In the genomic region with DNA sequence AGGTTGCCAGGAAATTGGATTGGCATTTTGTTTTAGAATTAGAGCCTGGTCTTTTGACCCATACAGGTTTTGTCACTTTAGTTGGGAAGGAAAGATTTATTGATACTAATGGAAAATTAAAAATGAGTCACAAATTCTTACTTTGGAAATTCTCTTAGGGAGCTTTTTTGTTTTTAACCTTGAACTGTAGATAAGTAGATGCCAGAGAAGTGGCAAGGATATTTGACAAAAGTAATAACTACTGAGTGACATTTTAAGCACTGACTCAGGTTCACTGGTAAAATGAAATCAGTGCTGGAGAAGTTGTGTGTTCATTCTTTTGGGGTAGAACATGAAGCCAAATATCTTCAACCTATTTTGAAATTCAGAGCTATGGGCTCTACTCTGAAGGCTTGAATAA, we compare ENCODE assay signal across 20 cellular contexts. TPM values are rescaled to one million over a fixed set of nuclear protein-coding genes. Genes with fewer than 3 reads are reported as not detected.
DNase-seq lines count a peak whose midpoint lies in the region; ATAC-seq and TF ChIP-seq lines count a peak whose summit lies in the region.
"Had no signal": no experiment of that assay in that cellular context is flagged by ENCODE, and none has a peak within 500 bp of the region (broad histone marks: within the 10 kb centered on the region; RNA-seq: fewer than 3 reads in every experiment).

No MANE protein-coding gene starts in this region.

- peaks cover 3% of the 10 kb centered on the region for H3K9me3 Mint-ChIP-seq in activated CD8-positive, alpha-beta T cell treated with anti-CD3 and anti-CD28 coated beads for 36 hours
- no peaks in the 10 kb centered on the region for H3K9me3 Mint-ChIP-seq in activated CD8-positive, alpha-beta T cell treated with anti-CD3 and anti-CD28 coated beads, Interleukin-2, amount 10 ng/mL, durations not matched to agents 7 days and 5 days (ENCODE audit: insufficient read depth)
- H3K9me3 Mint-ChIP-seq in CD4-positive, alpha-beta T cell = no peaks in the 10 kb centered on the region
- H3K9me3 Mint-ChIP-seq in activated CD4-positive, alpha-beta memory T cell treated with anti-CD3 and anti-CD28 coated beads, Interleukin-2, amount 10 ng/mL, durations not matched to agents 7 days and 5 days = no peaks in the 10 kb centered on the region
- H3K9me3 Mint-ChIP-seq in naive thymus-derived CD4-positive, alpha-beta T cell = peaks cover 0 to 22% (median 0%) of the 10 kb centered on the region in 11 donors
- H3K9me3 Mint-ChIP-seq in natural killer cell treated with Interleukin-12 subunit alpha and Interleukin-12 subunit beta and Interleukin-15 and Interleukin-18, amount 100 ng/mL, for 72 hours = no peaks in the 10 kb centered on the region

- no peak overlapping the region for H3K4me3 ChIP-seq in naive thymus-derived CD4-positive, alpha-beta T cell (ENCODE audit: low read length)

- H3K4me1 ChIP-seq in naive thymus-derived CD4-positive, alpha-beta T cell (ENCODE audit: control insufficient read depth in 2 of 2, insufficient read depth in 2 of 2, low read length in 2 of 2) = peaks cover 0 to 27% of the 10 kb centered on the region in 2 donors

- peak overlapping the region; percentile 86 for H3K27ac Mint-ChIP-seq in activated CD8-positive, alpha-beta T cell treated with anti-CD3 and anti-CD28 coated beads for 36 hours
- H3K27ac Mint-ChIP-seq in activated CD8-positive, alpha-beta T cell treated with anti-CD3 and anti-CD28 coated beads, Interleukin-2, amount 10 ng/mL, durations not matched to agents 7 days and 5 days = no peak overlapping the region
- peak overlapping the region; percentile 90 for H3K27ac Mint-ChIP-seq in CD4-positive, alpha-beta T cell
- peak overlapping the region; percentile 80 for H3K27ac Mint-ChIP-seq in activated CD4-positive, alpha-beta memory T cell treated with anti-CD3 and anti-CD28 coated beads, Interleukin-2, amount 10 ng/mL, durations not matched to agents 7 days and 5 days
- peak overlapping the region in 8 of 9 donors; percentile 85 to 94 (median 92) for H3K27ac Mint-ChIP-seq in naive thymus-derived CD4-positive, alpha-beta T cell
- no peak overlapping the region for H3K27ac Mint-ChIP-seq in natural killer cell treated with Interleukin-12 subunit alpha and Interleukin-12 subunit beta and Interleukin-15 and Interleukin-18, amount 100 ng/mL, for 72 hours

- H3K9me3 ChIP-seq in CD4-positive, alpha-beta T cell (ENCODE audit: control insufficient read depth, low read length) = no peaks in the 10 kb centered on the region
- no peaks in the 10 kb centered on the region for H3K9me3 ChIP-seq in naive thymus-derived CD4-positive, alpha-beta T cell (ENCODE audit: control insufficient read depth in 2 of 3, low read length in 3 of 3)

- no peaks in the 10 kb centered on the region for H3K36me3 ChIP-seq in naive thymus-derived CD4-positive, alpha-beta T cell (ENCODE audit: control insufficient read depth in 2 of 3, insufficient read depth in 3 of 3, low read length in 3 of 3)

- DNase-seq in activated CD8-positive, alpha-beta T cell treated with anti-CD3 and anti-CD28 coated beads for 36 hours = no peak
- no peak for DNase-seq in activated CD8-positive, alpha-beta T cell treated with anti-CD3 and anti-CD28 coated beads, Interleukin-2, amount 10 ng/mL, durations not matched to agents 7 days and 5 days
- no peak for DNase-seq in CD4-positive, alpha-beta T cell
- no peak for DNase-seq in activated CD4-positive, alpha-beta memory T cell treated with anti-CD3 and anti-CD28 coated beads, Interleukin-2, amount 10 ng/mL, durations not matched to agents 7 days and 5 days
- DNase-seq in naive thymus-derived CD4-positive, alpha-beta T cell = no peak
- DNase-seq in caudate nucleus (lab: John Stamatoyannopoulos, UW) = no peak
- DNase-seq in natural killer cell treated with Interleukin-12 subunit alpha and Interleukin-12 subunit beta and Interleukin-15 and Interleukin-18, amount 100 ng/mL, for 72 hours (ENCODE audit: low spot score) = no peak
- DNase-seq: COR-L47, DMS79, H7, IMR-90, NCI-H1092 treated with DMSO at 0.1 percent for 48 hours, NCI-H1436 treated with DMSO at 0.1 percent for 48 hours, NCI-H2029, NCI-H226, NCI-H510A treated with DMSO at 0.1 percent for 48 hours, NCI-H748 treated with DMSO at 0.1 percent for 48 hours had no signal

- CTCF ChIA-PET in activated CD8-positive, alpha-beta T cell treated with anti-CD3 and anti-CD28 coated beads for 36 hours (lab: Charles Lee) = interaction anchor here (0.6 to 2.3 kb wide), 6 partner anchors 9 to 338 kb away, joined by 3 to 5 read pairs (median 3); a partner anchor contains a TSS
- CTCF ChIA-PET in activated CD8-positive, alpha-beta T cell treated with anti-CD3 and anti-CD28 coated beads, Interleukin-2, amount 10 ng/mL, durations not matched to agents 7 days and 5 days (lab: Charles Lee) = interaction anchor here (0.6 to 4.1 kb wide), 10 partner anchors 9 to 254 kb away, joined by 3 to 16 read pairs (median 4); no protein-coding TSS in a partner anchor
- CTCF ChIA-PET in CD4-positive, alpha-beta T cell (lab: Charles Lee) = no interaction called here
- CTCF ChIA-PET in activated CD4-positive, alpha-beta memory T cell treated with anti-CD3 and anti-CD28 coated beads, Interleukin-2, amount 10 ng/mL, durations not matched to agents 7 days and 5 days (lab: Charles Lee) = no interaction called here
- CTCF ChIA-PET in naive thymus-derived CD4-positive, alpha-beta T cell (lab: Charles Lee) = interaction anchor here (0.6 to 2.5 kb wide), 4 partner anchors 9 to 58 kb away, joined by 3 to 8 read pairs (median 5); no protein-coding TSS in a partner anchor

- TF ChIP-seq CTCF in activated CD8-positive, alpha-beta T cell treated with anti-CD3 and anti-CD28 coated beads for 36 hours (IDR thresholded peaks at IDR 0.05) = no peak
- no peak for TF ChIP-seq CTCF in CD4-positive, alpha-beta T cell (IDR thresholded peaks at IDR 0.05)

- no peaks in the 10 kb centered on the region for H3K27me3 Mint-ChIP-seq in activated CD8-positive, alpha-beta T cell treated with anti-CD3 and anti-CD28 coated beads for 36 hours
- no peaks in the 10 kb centered on the region for H3K27me3 Mint-ChIP-seq in activated CD8-positive, alpha-beta T cell treated with anti-CD3 and anti-CD28 coated beads, Interleukin-2, amount 10 ng/mL, durations not matched to agents 7 days and 5 days (ENCODE audit: low read depth)
- no peaks in the 10 kb centered on the region for H3K27me3 Mint-ChIP-seq in CD4-positive, alpha-beta T cell
- H3K27me3 Mint-ChIP-seq in activated CD4-positive, alpha-beta memory T cell treated with anti-CD3 and anti-CD28 coated beads, Interleukin-2, amount 10 ng/mL, durations not matched to agents 7 days and 5 days = no peaks in the 10 kb centered on the region
- no peaks in the 10 kb centered on the region for H3K27me3 Mint-ChIP-seq in naive thymus-derived CD4-positive, alpha-beta T cell
- peaks cover 11 to 13% of the 10 kb centered on the region in 2 donors for H3K27me3 Mint-ChIP-seq in natural killer cell treated with Interleukin-12 subunit alpha and Interleukin-12 subunit beta and Interleukin-15 and Interleukin-18, amount 100 ng/mL, for 72 hours

- peaks cover 28% of the 10 kb centered on the region for H3K36me3 Mint-ChIP-seq in activated CD8-positive, alpha-beta T cell treated with anti-CD3 and anti-CD28 coated beads for 36 hours (ENCODE audit: low read depth)
- peaks cover 29% of the 10 kb centered on the region for H3K36me3 Mint-ChIP-seq in activated CD8-positive, alpha-beta T cell treated with anti-CD3 and anti-CD28 coated beads, Interleukin-2, amount 10 ng/mL, durations not matched to agents 7 days and 5 days (ENCODE audit: low read depth)
- peaks cover 9% of the 10 kb centered on the region for H3K36me3 Mint-ChIP-seq in CD4-positive, alpha-beta T cell (ENCODE audit: low read depth)
- H3K36me3 Mint-ChIP-seq in activated CD4-positive, alpha-beta memory T cell treated with anti-CD3 and anti-CD28 coated beads, Interleukin-2, amount 10 ng/mL, durations not matched to agents 7 days and 5 days (ENCODE audit: low read depth) = peaks cover 9% of the 10 kb centered on the region
- H3K36me3 Mint-ChIP-seq in naive thymus-derived CD4-positive, alpha-beta T cell = peaks cover 0 to 32% (median 17%) of the 10 kb centered on the region in 5 donors
- H3K36me3 Mint-ChIP-seq in natural killer cell treated with Interleukin-12 subunit alpha and Interleukin-12 subunit beta and Interleukin-15 and Interleukin-18, amount 100 ng/mL, for 72 hours = no peaks in the 10 kb centered on the region

- H3K4me1 Mint-ChIP-seq in activated CD8-positive, alpha-beta T cell treated with anti-CD3 and anti-CD28 coated beads for 36 hours (ENCODE audit: low read depth) = peaks cover 85% of the 10 kb centered on the region
- peaks cover 72% of the 10 kb centered on the region for H3K4me1 Mint-ChIP-seq in activated CD8-positive, alpha-beta T cell treated with anti-CD3 and anti-CD28 coated beads, Interleukin-2, amount 10 ng/mL, durations not matched to agents 7 days and 5 days (ENCODE audit: low read depth)
- H3K4me1 Mint-ChIP-seq in CD4-positive, alpha-beta T cell (ENCODE audit: low read depth) = peaks cover 74% of the 10 kb centered on the region
- peaks cover 66% of the 10 kb centered on the region for H3K4me1 Mint-ChIP-seq in activated CD4-positive, alpha-beta memory T cell treated with anti-CD3 and anti-CD28 coated beads, Interleukin-2, amount 10 ng/mL, durations not matched to agents 7 days and 5 days
- H3K4me1 Mint-ChIP-seq in naive thymus-derived CD4-positive, alpha-beta T cell = peaks cover 19 to 86% (median 65%) of the 10 kb centered on the region in 7 donors
- H3K4me1 Mint-ChIP-seq in natural killer cell treated with Interleukin-12 subunit alpha and Interleukin-12 subunit beta and Interleukin-15 and Interleukin-18, amount 100 ng/mL, for 72 hours (ENCODE audit: low read depth in 2 of 2) = no peaks in the 10 kb centered on the region

- H3K27ac ChIP-seq in CD4-positive, alpha-beta T cell (ENCODE audit: low read depth, low read length) = no peak overlapping the region
- peak overlapping the region; percentile 41 for H3K27ac ChIP-seq in naive thymus-derived CD4-positive, alpha-beta T cell (ENCODE audit: low read depth, low read length)
- H3K27ac ChIP-seq in caudate nucleus (ENCODE audit: low read depth, low read length) = no peak overlapping the region
- H3K27ac ChIP-seq: C4-2B, KMS-11 had no signal

- POLR2A ChIA-PET in activated CD8-positive, alpha-beta T cell treated with anti-CD3 and anti-CD28 coated beads for 36 hours (lab: Charles Lee) = interaction anchor here (0.6 to 6.8 kb wide), 8 partner anchors 8 to 337 kb away, joined by 3 to 60 read pairs (median 4); no protein-coding TSS in a partner anchor
- POLR2A ChIA-PET in activated CD8-positive, alpha-beta T cell treated with anti-CD3 and anti-CD28 coated beads, Interleukin-2, amount 10 ng/mL, durations not matched to agents 7 days and 5 days (lab: Charles Lee) = interaction anchor here (0.5 to 1.2 kb wide), 2 partner anchors 100 to 216 kb away, joined by 3 to 4 read pairs; no protein-coding TSS in a partner anchor
- POLR2A ChIA-PET in CD4-positive, alpha-beta T cell (lab: Charles Lee) = interaction anchor here (0.6 to 2.5 kb wide), 6 partner anchors 10 to 78 kb away, joined by 3 to 5 read pairs (median 4); no protein-coding TSS in a partner anchor
- POLR2A ChIA-PET in activated CD4-positive, alpha-beta memory T cell treated with anti-CD3 and anti-CD28 coated beads, Interleukin-2, amount 10 ng/mL, durations not matched to agents 7 days and 5 days (lab: Charles Lee) = interaction anchor here (1.0 to 3.0 kb wide), 6 partner anchors 8 to 163 kb away, joined by 3 to 17 read pairs (median 6); no protein-coding TSS in a partner anchor
- POLR2A ChIA-PET in naive thymus-derived CD4-positive, alpha-beta T cell (lab: Charles Lee) = interaction anchor here (0.6 to 2.2 kb wide), 4 partner anchors 13 to 56 kb away, joined by 3 to 6 read pairs (median 6); no protein-coding TSS in a partner anchor

- ATAC-seq in activated CD8-positive, alpha-beta T cell treated with anti-CD3 and anti-CD28 coated beads for 36 hours = no peak
- ATAC-seq in activated CD8-positive, alpha-beta T cell treated with anti-CD3 and anti-CD28 coated beads, Interleukin-2, amount 10 ng/mL, durations not matched to agents 7 days and 5 days = no peak
- no peak for ATAC-seq in CD4-positive, alpha-beta T cell (ENCODE audit: poor library complexity)
- ATAC-seq in naive thymus-derived CD4-positive, alpha-beta T cell = no peak
- no peak for ATAC-seq in natural killer cell treated with Interleukin-12 subunit alpha and Interleukin-12 subunit beta and Interleukin-15 and Interleukin-18, amount 100 ng/mL, for 72 hours
- ATAC-seq: Panc1 had no signal

- H3K4me3 Mint-ChIP-seq in activated CD8-positive, alpha-beta T cell treated with anti-CD3 and anti-CD28 coated beads for 36 hours = peak overlapping the region; percentile 3
- H3K4me3 Mint-ChIP-seq in activated CD8-positive, alpha-beta T cell treated with anti-CD3 and anti-CD28 coated beads, Interleukin-2, amount 10 ng/mL, durations not matched to agents 7 days and 5 days = no peak overlapping the region
- H3K4me3 Mint-ChIP-seq in CD4-positive, alpha-beta T cell = no peak overlapping the region
- no peak overlapping the region for H3K4me3 Mint-ChIP-seq in activated CD4-positive, alpha-beta memory T cell treated with anti-CD3 and anti-CD28 coated beads, Interleukin-2, amount 10 ng/mL, durations not matched to agents 7 days and 5 days
- peak overlapping the region in 2 of 10 donors; percentile 11 to 89 for H3K4me3 Mint-ChIP-seq in naive thymus-derived CD4-positive, alpha-beta T cell
- no peak overlapping the region for H3K4me3 Mint-ChIP-seq in natural killer cell treated with Interleukin-12 subunit alpha and Interleukin-12 subunit beta and Interleukin-15 and Interleukin-18, amount 100 ng/mL, for 72 hours

- H3K27me3 ChIP-seq in CD4-positive, alpha-beta T cell (ENCODE audit: control insufficient read depth, insufficient read depth, low read length) = no peaks in the 10 kb centered on the region
- no peaks in the 10 kb centered on the region for H3K27me3 ChIP-seq in naive thymus-derived CD4-positive, alpha-beta T cell (ENCODE audit: control insufficient read depth in 2 of 2, insufficient read depth in 2 of 2, low read length in 2 of 2)

- intact Hi-C loops in activated CD8-positive, alpha-beta T cell treated with anti-CD3 and anti-CD28 coated beads for 36 hours (cut with micrococcal nuclease) = no loop called here
- intact Hi-C loops in CD4-positive, alpha-beta T cell (cut with DNase I, micrococcal nuclease) = no loop called here
- intact Hi-C loops in naive thymus-derived CD4-positive, alpha-beta T cell (cut with micrococcal nuclease) = loop anchor here in 1 of 2 donors (2.0 to 5.0 kb wide), 2 partner anchors 102 to 262 kb away; no protein-coding TSS in a partner anchor

RNA-seq across cellular contexts. Expression of a gene that starts 56.5 kb away (rescaled TPM):
- total RNA-seq in activated CD8-positive, alpha-beta T cell treated with anti-CD3 and anti-CD28 coated beads for 36 hours = 10 to 100 TPM; 37.3 to 38.5 TPM
- total RNA-seq in activated CD8-positive, alpha-beta T cell treated with anti-CD3 and anti-CD28 coated beads, Interleukin-2, amount 10 ng/mL, durations not matched to agents 7 days and 5 days = 10 to 100 TPM; 34.3 to 35.7 TPM
- 10 to 100 TPM; 51.9 to 52.7 TPM for total RNA-seq in CD4-positive, alpha-beta T cell
- total RNA-seq in activated CD4-positive, alpha-beta memory T cell treated with anti-CD3 and anti-CD28 coated beads, Interleukin-2, amount 10 ng/mL, durations not matched to agents 7 days and 5 days = 10 to 100 TPM; 19.1 to 22.4 TPM
- total RNA-seq in naive thymus-derived CD4-positive, alpha-beta T cell = 10 to 100 TPM; 33.4 to 84.3 (median 60.1) TPM
- polyA plus RNA-seq in naive thymus-derived CD4-positive, alpha-beta T cell = 10 to 100 TPM; 13.0 to 19.5 TPM
- 10 to 100 TPM; 16.3 to 19.5 TPM for total RNA-seq in natural killer cell treated with Interleukin-12 subunit alpha and Interleukin-12 subunit beta and Interleukin-15 and Interleukin-18, amount 100 ng/mL, for 72 hours
- total RNA-seq: IMR-90 had no signal
- polyA plus RNA-seq: IMR-90 had no signal

Comparison
In these comparisons a context has a peak if more than half of its experiments do, and no peak if none do; other contexts are left out.
1. H3K27ac Mint-ChIP-seq: peak in activated CD8-positive, alpha-beta T cell treated with anti-CD3 and anti-CD28 coated beads for 36 hours (single experiment), CD4-positive, alpha-beta T cell (single experiment), activated CD4-positive, alpha-beta memory T cell treated with anti-CD3 and anti-CD28 coated beads, Interleukin-2, amount 10 ng/mL, durations not matched to agents 7 days and 5 days (single experiment) and naive thymus-derived CD4-positive, alpha-beta T cell (8 of 9); none in activated CD8-positive, alpha-beta T cell treated with anti-CD3 and anti-CD28 coated beads, Interleukin-2, amount 10 ng/mL, durations not matched to agents 7 days and 5 days (single experiment) and natural killer cell treated with Interleukin-12 subunit alpha and Interleukin-12 subunit beta and Interleukin-15 and Interleukin-18, amount 100 ng/mL, for 72 hours (0 of 2).
2. CTCF ChIA-PET loops: an anchor here in activated CD8-positive, alpha-beta T cell treated with anti-CD3 and anti-CD28 coated beads for 36 hours (0.6 to 2.3 kb wide), activated CD8-positive, alpha-beta T cell treated with anti-CD3 and anti-CD28 coated beads, Interleukin-2, amount 10 ng/mL, durations not matched to agents 7 days and 5 days (0.6 to 4.1 kb wide) and naive thymus-derived CD4-positive, alpha-beta T cell (0.6 to 2.5 kb wide); none called in CD4-positive, alpha-beta T cell and activated CD4-positive, alpha-beta memory T cell treated with anti-CD3 and anti-CD28 coated beads, Interleukin-2, amount 10 ng/mL, durations not matched to agents 7 days and 5 days.